In the genomic region with DNA sequence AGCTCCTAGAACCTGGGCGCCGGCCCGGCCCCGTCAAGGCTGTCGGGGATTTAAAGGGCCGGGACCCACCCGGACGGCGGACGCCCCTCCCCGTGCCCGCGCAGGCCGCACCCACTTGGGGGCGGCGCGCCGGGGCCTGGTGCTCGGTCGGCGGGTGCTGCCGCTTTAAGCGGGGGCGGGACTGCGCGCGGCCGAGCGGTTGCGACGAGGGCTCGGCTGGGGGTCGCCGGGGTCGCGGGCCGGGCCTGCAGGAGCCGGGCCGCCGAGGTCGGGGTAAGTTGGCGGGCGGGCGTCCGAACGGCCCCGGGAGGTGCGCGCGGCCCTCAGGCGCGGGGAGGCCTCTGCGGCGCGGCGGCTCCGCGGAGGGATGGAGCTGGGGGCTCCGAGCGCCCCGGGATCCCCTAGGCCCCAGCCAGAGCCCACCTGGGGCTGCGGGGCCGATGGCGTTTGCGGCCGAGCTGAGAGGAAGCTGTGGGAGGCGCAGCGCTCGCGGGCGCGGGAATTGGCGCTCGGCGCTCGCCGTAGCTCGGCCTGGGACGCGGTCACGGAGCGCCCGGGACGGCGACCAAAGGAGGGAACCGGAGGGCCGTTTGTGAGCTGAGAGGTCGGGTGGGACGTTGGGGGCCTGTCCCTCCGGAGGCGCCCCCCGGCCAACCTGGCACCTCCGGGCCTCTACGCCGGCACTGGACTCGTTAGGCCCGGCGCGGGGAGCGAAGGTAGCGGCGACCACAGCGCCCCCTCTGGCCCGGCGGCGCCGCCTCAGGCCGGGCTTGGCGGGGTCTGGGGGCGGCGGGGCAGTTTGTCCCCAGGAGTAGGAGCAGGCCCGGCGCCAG, we compare ENCODE assay signal across 8 cellular contexts. TPM values are rescaled to one million over a fixed set of nuclear protein-coding genes. Genes with fewer than 3 reads are reported as not detected.
DNase-seq lines count a peak whose midpoint lies in the region; ATAC-seq and TF ChIP-seq lines count a peak whose summit lies in the region.

A gene (plus strand): TSS at position 168 of the 833 bp plus-strand sequence. CDS start 2,619 bp downstream, outside the sequence.

- peaks cover 2% of the 10 kb centered on the region; the same call in 1 of the 2 replicates for H3K36me3 ChIP-seq in GM06990 (ENCODE audit: control insufficient read depth, insufficient read depth, low read length)
- H3K36me3 ChIP-seq in right atrium auricular region, result peaks cover 24% of the 10 kb centered on the region
- H3K36me3 ChIP-seq in vagina, result peaks cover 0 to 18% of the 10 kb centered on the region in 2 donors

- peaks cover 0 to 22% of the 10 kb centered on the region in 2 donors for H3K4me1 ChIP-seq in right atrium auricular region
- peaks cover 18% of the 10 kb centered on the region for H3K4me1 ChIP-seq in vagina

- peak; percentile 88 for DNase-seq in GM06990 (ENCODE audit: extremely low read depth, insufficient read length)
- peak; percentile 44 to 77 (median 65) for DNase-seq in T-helper 1 cell
- peak; percentile 59 for DNase-seq in right atrium auricular region (ENCODE audit: low spot score)
- peak; percentile 54 for DNase-seq in putamen (ENCODE audit: low spot score)
- no peak for DNase-seq in vagina (ENCODE audit: extremely low spot score in 2 of 2)

- H3K27me3 ChIP-seq in GM06990 (replicated peaks; ENCODE audit: control insufficient read depth, insufficient read depth, low read length), result no peaks in the 10 kb centered on the region
- H3K27me3 ChIP-seq in right atrium auricular region, result no peaks in the 10 kb centered on the region
- no peaks in the 10 kb centered on the region for H3K27me3 ChIP-seq in vagina

- TF ChIP-seq CTCF in GM06990 (IDR thresholded peaks at IDR 0.05; ENCODE audit: insufficient read depth, low read length, poor library complexity, severe bottlenecking) (peak; percentile 70), LNCAP (IDR thresholded peaks at IDR 0.05) (peak; percentile 83), right atrium auricular region (IDR thresholded peaks at IDR 0.05) (peak; percentile 96 to 99), vagina (IDR thresholded peaks at IDR 0.05) (peak; percentile 47 to 98 (median 80))

- intact Hi-C loops in vagina (cut with DNase I), result no loop called here

- H3K4me3 ChIP-seq in GM06990 (replicated peaks; ENCODE audit: low read depth, low read length) (peak within 1 kb of the TSS; percentile 83), right atrium auricular region (peak within 1 kb of the TSS; percentile 61 to 90), vagina (peak within 1 kb of the TSS; percentile 88 to 93)

- H3K9me3 ChIP-seq in right atrium auricular region (no peaks in the 10 kb centered on the region), vagina (no peaks in the 10 kb centered on the region)

- peak in 1 of 2 donors; percentile 20 for TF ChIP-seq POLR2A in vagina (IDR thresholded peaks at IDR 0.05)

- H3K27ac ChIP-seq in angular gyrus (ENCODE audit: low read depth, low read length) (peak within 1 kb of the TSS; percentile 86), right atrium auricular region (peak within 1 kb of the TSS; percentile 87 to 93), vagina (peak within 1 kb of the TSS; percentile 77)

- peak; percentile 65 for ATAC-seq in GM21825 (IDR thresholded peaks at IDR 0.05; ENCODE audit: unreplicated experiment)

RNA-seq across cellular contexts. Expression of the gene that starts here (rescaled TPM):
- 10 to 100 TPM; 23.4 to 24.3 TPM for total RNA-seq in right atrium auricular region
- total RNA-seq in vagina, result 39.3 TPM

Comparison
In these comparisons a context has a peak if more than half of its experiments do, and no peak if none do; other contexts are left out.
1. DNase-seq: peak in GM06990 (single experiment), T-helper 1 cell (5 of 5), right atrium auricular region (single experiment) and putamen (single experiment); none in vagina (0 of 2).
2. Peak in every context shown above with its lines, with median percentiles within 50 percentile points of each other: H3K4me3 ChIP-seq, CTCF ChIP-seq and H3K27ac ChIP-seq.